Comparison of ENCODE assay signal across 21 cellular contexts in the genomic region with DNA sequence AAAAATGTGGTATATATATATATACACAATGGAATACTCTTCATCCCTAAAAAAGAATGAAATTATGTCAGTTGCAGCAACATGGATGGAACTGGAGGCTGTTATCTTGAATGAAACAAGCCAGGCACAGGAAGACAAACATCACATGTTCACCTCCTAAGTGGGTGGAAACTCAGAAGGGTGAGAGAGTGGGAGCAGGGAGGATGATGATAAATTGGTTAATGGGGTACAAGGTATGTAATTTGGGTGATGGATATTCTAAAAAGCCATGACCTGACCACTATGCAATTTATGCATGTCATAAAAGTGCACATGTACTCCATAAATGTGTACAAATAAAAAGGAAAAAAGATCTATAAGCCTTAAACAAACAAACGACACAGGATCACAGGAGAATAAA.
"Had no signal": no experiment of that assay in that cellular context is flagged by ENCODE, and none has a peak within 500 bp of the region (broad histone marks: within the 10 kb centered on the region; RNA-seq: fewer than 3 reads in every experiment).

No MANE protein-coding gene starts in this region.

- H3K27ac ChIP-seq: HL-60, SJSA1, SK-N-MC had no signal

- H3K9me3 ChIP-seq: SJSA1 had no signal

- H3K4me3 ChIP-seq: SJSA1, SK-N-MC had no signal

- DNase-seq: Karpas-422, KBM-7, NCI-H1092, NCI-H1105 treated with DMSO at 0.1 percent for 48 hours, NCI-H1417 treated with DMSO at 0.1 percent for 48 hours, NCI-H146, NCI-H1694 treated with DMSO at 0.1 percent for 48 hours, NCI-H1930, NCI-H2081, NCI-H2107, NCI-H2227 treated with DMSO at 0.1 percent for 48 hours, NCI-H524, NCI-H526 treated with DMSO at 0.1 percent for 48 hours, NCI-H774, Right ventricle myocardium superior, RPMI8226, SIG-M5, T-cell had no signal

- H3K4me1 ChIP-seq: SJSA1 had no signal

- ATAC-seq: T-cell had no signal

- H3K36me3 ChIP-seq: SJSA1 had no signal
